17 cellular contexts compared by ENCODE assay signal in genomic region chr2:127011796-127012195, GRCh38.
"Had no signal": no experiment of that assay in that cellular context is flagged by ENCODE, and none has a peak within 500 bp of the region (broad histone marks: within the 10 kb centered on the region; RNA-seq: fewer than 3 reads in every experiment).

No MANE protein-coding gene starts in this region.

- DNase-seq: islet precursor cell; left ventricle myocardium inferior; mesendoderm; naive B cell; natural killer cell; psoas muscle; sigmoid colon; small intestine; spleen; stimulated activated CD4-positive, alpha-beta T cell treated with anti-CD3 and anti-CD28 coated beads, Interleukin-4, amount 100 ng/mL, for 24 hours; stimulated activated naive CD4-positive, alpha-beta T cell; tibial artery had no signal

- H3K4me3 ChIP-seq: left ventricle myocardium inferior, lung, psoas muscle, sigmoid colon, spleen, suprapubic skin, thoracic aorta, tibial artery had no signal

- H3K79me2 ChIP-seq: parathyroid adenoma had no signal

- H3K9me3 ChIP-seq: left ventricle myocardium inferior, psoas muscle, sigmoid colon, suprapubic skin had no signal

- H3K27me3 ChIP-seq: sigmoid colon, suprapubic skin had no signal

- H3K4me1 ChIP-seq: left ventricle myocardium inferior, parathyroid adenoma, psoas muscle, spleen, suprapubic skin, tibial artery had no signal

- H3K9ac ChIP-seq: parathyroid adenoma had no signal

- ATAC-seq: natural killer cell; stimulated activated effector memory CD8-positive, alpha-beta T cell treated with anti-CD3 and anti-CD28 coated beads, Interleukin-12 subunit alpha, Interleukin-12 subunit beta, amount 100 ng/mL, for 72 hours had no signal

- H3K27ac ChIP-seq: left ventricle myocardium inferior, parathyroid adenoma, psoas muscle, sigmoid colon, spleen, suprapubic skin, thoracic aorta, tibial artery had no signal

- H2AFZ ChIP-seq: parathyroid adenoma had no signal

- H3K36me3 ChIP-seq: left ventricle myocardium inferior, sigmoid colon, spleen, suprapubic skin, thoracic aorta, tibial artery had no signal
